In the genomic region with DNA sequence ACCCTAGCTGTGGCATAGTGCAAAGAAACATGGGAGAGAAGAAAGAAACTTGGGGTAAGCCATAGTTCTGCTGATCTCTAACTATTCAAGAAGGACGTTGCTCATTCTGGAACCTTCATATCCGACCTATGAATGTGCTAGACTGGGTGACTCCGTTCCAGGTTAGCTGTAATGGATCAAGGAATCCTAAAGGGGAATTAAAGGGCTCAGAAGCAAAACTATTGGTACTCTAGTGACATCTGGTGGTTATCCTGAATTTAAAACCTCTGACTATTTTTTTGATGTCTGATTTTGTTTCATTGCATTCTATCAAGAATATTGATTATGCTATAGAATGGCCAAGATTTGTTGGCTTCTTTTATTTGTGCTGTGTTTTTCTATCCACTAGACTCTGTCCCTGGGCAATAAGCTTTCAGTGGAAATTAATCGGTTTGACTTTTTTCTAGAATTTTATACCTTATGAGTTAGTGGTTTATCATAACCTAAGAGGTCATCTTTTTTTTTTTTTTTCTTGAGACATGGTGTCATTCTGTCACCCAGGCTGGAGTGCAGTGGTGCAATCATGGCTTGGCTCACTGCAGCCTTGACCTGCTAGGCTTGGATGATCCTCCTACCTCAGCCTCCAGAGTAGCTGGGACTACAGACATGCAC, we compare ENCODE assay signal across 7 cellular contexts. TPM values are rescaled to one million over a fixed set of nuclear protein-coding genes. Genes with fewer than 3 reads are reported as not detected.
DNase-seq lines count a peak whose midpoint lies in the region; ATAC-seq and TF ChIP-seq lines count a peak whose summit lies in the region.

No MANE protein-coding gene starts in this region.

- peak overlapping the region; percentile 62 for H3K27ac ChIP-seq in suprapubic skin

- no peak for TF ChIP-seq POLR2A in suprapubic skin (IDR thresholded peaks at IDR 0.05)

- peaks cover 16% of the 10 kb centered on the region for H3K4me1 ChIP-seq in adipocyte (ENCODE audit: control insufficient read depth, insufficient read depth, low read length)
- H3K4me1 ChIP-seq in suprapubic skin = peaks cover 18% of the 10 kb centered on the region

- H3K4me3 ChIP-seq in GM12864 (ENCODE audit: low read depth, low read length) (no peak overlapping the region), adipocyte (ENCODE audit: low read length) (peak overlapping the region; percentile 60), suprapubic skin (no peak overlapping the region)

- H3K9ac ChIP-seq in adipocyte (ENCODE audit: low read length) = peak overlapping the region; percentile 63

- H3K27me3 ChIP-seq in adipocyte (replicated peaks; ENCODE audit: control insufficient read depth, insufficient read depth, low read length) (no peaks in the 10 kb centered on the region), suprapubic skin (no peaks in the 10 kb centered on the region)

- no peaks in the 10 kb centered on the region for H3K9me3 ChIP-seq in adipocyte (ENCODE audit: control insufficient read depth, low read length)
- H3K9me3 ChIP-seq in suprapubic skin = no peaks in the 10 kb centered on the region

- TF ChIP-seq CTCF in GM12864 (IDR thresholded peaks at IDR 0.05; ENCODE audit: low read depth, low read length, missing control alignments) = peak; percentile 44
- peak; percentile 37 to 48 for TF ChIP-seq CTCF in suprapubic skin (IDR thresholded peaks at IDR 0.05)

- ATAC-seq in GM21717 (IDR thresholded peaks at IDR 0.05; ENCODE audit: unreplicated experiment) = no peak
- ATAC-seq in activated CD4-positive, CD25-positive, alpha-beta regulatory T cell treated with anti-CD3 and anti-CD28 coated beads, Interleukin-2, amount 50 U/mL, for 24 hours = no peak

- no peak for TF ChIP-seq EP300 in suprapubic skin (IDR thresholded peaks at IDR 0.05)

- DNase-seq in GM12864 (ENCODE audit: low read depth) (no peak), NCI-H187 (lab: John Stamatoyannopoulos, UW) (peak; percentile 22 to 26), adipocyte (ENCODE audit: low read depth) (peak; percentile 87), hepatic stellate cell (ENCODE audit: low spot score) (peak; percentile 27), suprapubic skin (ENCODE audit: low spot score in 2 of 2) (no peak)

- H3K36me3 ChIP-seq in adipocyte (ENCODE audit: control insufficient read depth, insufficient read depth, low read length, severe bottlenecking) = peaks cover 43% of the 10 kb centered on the region
- peaks cover 25% of the 10 kb centered on the region for H3K36me3 ChIP-seq in suprapubic skin

- 57% methylated on average over 4 of the region's 4 CpGs for WGBS in suprapubic skin

RNA-seq across cellular contexts. Expression of gene PCTP, which starts 19.5 kb away (rescaled TPM):
- 10 to 100 TPM in 3 of 4 donors, 1 to 10 TPM in 1; 6.4 to 17.4 (median 11.2) TPM for total RNA-seq in suprapubic skin

RNA-seq across cellular contexts. Expression of gene TMEM100, which starts 47.7 kb away (rescaled TPM):
- 1 to 10 TPM; 1.7 to 2.9 (median 2.4) TPM for total RNA-seq in suprapubic skin

Comparison
In these comparisons a context has a peak if more than half of its experiments do, and no peak if none do; other contexts are left out.
1. DNase-seq: peak in NCI-H187 (2 of 2), adipocyte (single experiment) and hepatic stellate cell (single experiment); none in GM12864 (single experiment) and suprapubic skin (0 of 2).